ENCODE assay signal across 11 cellular contexts in genomic region chr5:166200532-166200931, GRCh38.
"Had no signal": no experiment of that assay in that cellular context is flagged by ENCODE, and none has a peak within 500 bp of the region (broad histone marks: within the 10 kb centered on the region; RNA-seq: fewer than 3 reads in every experiment).

No MANE protein-coding gene starts in this region.

- H3K4me2 ChIP-seq: GM23338 had no signal

- DNase-seq: GM23248, GOT3, H7, H9, HCEC 1CT, HFFc6 had no signal

- H2AFZ ChIP-seq: GM23248, GM23338 had no signal

- H3K27ac ChIP-seq: GM23248 had no signal

- H3K9ac ChIP-seq: GM23248 had no signal

- H3K36me3 ChIP-seq: HAP-1 had no signal

- H3K9me3 ChIP-seq: HAP-1 had no signal

- H3K4me3 ChIP-seq: GM23248, GM23338, HAP-1 had no signal

- ATAC-seq: GM23338, HCT116 had no signal

- H3K4me1 ChIP-seq: HAP-1 had no signal

- FAIRE-seq: H1, H54 had no signal
